ENCODE assay signal across 6 cellular contexts in the genomic region with DNA sequence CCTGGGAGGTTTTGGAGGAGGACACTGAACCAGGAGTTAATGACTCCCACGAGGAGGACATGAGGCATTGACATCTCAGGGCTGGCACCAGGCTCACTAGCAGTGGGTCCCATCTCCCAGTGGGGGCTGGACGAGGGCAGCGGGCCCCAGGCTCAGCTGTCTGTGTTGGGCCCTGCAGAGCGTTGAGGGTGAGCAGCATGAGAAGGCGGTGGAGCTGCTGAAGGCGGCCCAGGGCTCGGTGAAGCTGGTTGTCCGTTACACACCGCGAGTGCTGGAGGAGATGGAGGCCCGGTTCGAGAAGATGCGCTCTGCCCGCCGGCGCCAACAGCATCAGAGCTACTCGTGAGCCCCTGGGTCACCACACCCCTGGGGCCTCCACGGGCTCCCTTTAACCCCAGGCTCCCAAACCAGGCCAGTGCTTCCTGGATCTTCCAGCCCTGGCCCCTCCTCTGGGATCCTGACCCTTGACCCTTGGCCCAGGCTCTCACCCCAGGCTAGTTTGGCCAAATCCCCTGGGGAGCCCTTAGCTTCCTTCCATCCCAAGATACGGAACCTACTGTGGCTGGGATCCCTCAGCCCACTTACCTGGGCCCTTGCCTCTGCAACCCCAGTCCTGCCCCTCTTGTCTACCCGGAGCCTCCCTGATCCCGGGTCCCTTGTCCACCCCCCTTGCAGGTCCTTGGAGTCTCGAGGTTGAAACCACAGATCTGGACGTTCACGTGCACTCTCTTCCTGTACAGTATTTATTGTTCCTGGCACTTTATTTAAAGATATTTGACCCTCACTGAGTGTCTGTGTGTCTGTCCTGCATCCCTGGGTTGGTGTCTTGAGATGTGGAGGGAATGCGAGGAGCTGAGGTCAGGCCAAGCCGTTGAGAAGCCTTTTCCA. TPM values are rescaled to one million over a fixed set of nuclear protein-coding genes. Genes with fewer than 3 reads are reported as not detected.
DNase-seq lines count a peak whose midpoint lies in the region; TF ChIP-seq lines count a peak whose summit lies in the region.

No MANE protein-coding gene starts in this region.

- no peaks in the 10 kb centered on the region for H3K9me3 Mint-ChIP-seq in progenitor cell of endocrine pancreas (ENCODE audit: low read depth)

- peak overlapping the region; percentile 93 for H3K27ac Mint-ChIP-seq in progenitor cell of endocrine pancreas

- no peaks in the 10 kb centered on the region for H3K36me3 Mint-ChIP-seq in progenitor cell of endocrine pancreas (ENCODE audit: insufficient read depth)

- peak overlapping the region; percentile 78 to 99 (median 97) for H3K27ac ChIP-seq in dorsolateral prefrontal cortex

- H3K27me3 ChIP-seq in dorsolateral prefrontal cortex, result no peaks in the 10 kb centered on the region

- H3K4me3 ChIP-seq in Jurkat, Clone E6-1 (ENCODE audit: low read length), result peak overlapping the region; percentile 72
- H3K4me3 ChIP-seq in dorsolateral prefrontal cortex, result peak overlapping the region; percentile 56 to 93 (median 78)

- intact Hi-C loops in dorsolateral prefrontal cortex (cut with DNase I), result loop anchor here in 1 of 2 donors (2.0 kb wide), 1 partner anchor 33 kb away; the partner anchor contains the start of gene SNRNP70

- H3K27me3 Mint-ChIP-seq in progenitor cell of endocrine pancreas, result peaks cover 22% of the 10 kb centered on the region

- no peak for DNase-seq in Jurkat, Clone E6-1 (ENCODE audit: low read depth, low spot score)
- no peak for DNase-seq in dorsolateral prefrontal cortex
- no peak for DNase-seq in progenitor cell of endocrine pancreas (ENCODE audit: low spot score, unreplicated experiment)
- no peak for DNase-seq in activated CD4-positive, CD25-positive, alpha-beta regulatory T cell treated with anti-CD3 and anti-CD28 coated beads, Interleukin-2, amount 50 U/mL, for 72 hours
- DNase-seq in NCI-H1436 (lab: John Stamatoyannopoulos, UW), result no peak
- no peak for DNase-seq in stimulated activated CD4-positive, alpha-beta T cell treated with anti-CD3 and anti-CD28 coated beads, Interleukin-4, amount 100 ng/mL, for 24 hours

- peak overlapping the region; percentile 79 for H3K4me3 Mint-ChIP-seq in progenitor cell of endocrine pancreas (ENCODE audit: low read depth)

- no peak for TF ChIP-seq CTCF in dorsolateral prefrontal cortex (IDR thresholded peaks at IDR 0.05 in 54 of 56, conservative IDR thresholded peaks at IDR 0.05 in 2 of 56; ENCODE audit: low read depth in 1 of 56, partially characterized antibody in 56 of 56)
- no peak for TF ChIP-seq CTCF in progenitor cell of endocrine pancreas (IDR thresholded peaks at IDR 0.05; ENCODE audit: unreplicated experiment)

- peaks cover 15% of the 10 kb centered on the region for H3K4me1 Mint-ChIP-seq in progenitor cell of endocrine pancreas (ENCODE audit: low read depth)

RNA-seq across cellular contexts. Expression of gene C19orf73, which starts 1.0 kb away (rescaled TPM):
- polyA plus RNA-seq in Jurkat, Clone E6-1 (2012; ENCODE audit: insufficient read depth, insufficient read length), result 4.7 TPM
- total RNA-seq in dorsolateral prefrontal cortex, result 1 to 10 TPM in 119 of 120 experiments, not detected in 1; 1.5 to 6.6 (median 3.2) TPM
- total RNA-seq in progenitor cell of endocrine pancreas, result 1.3 and 1.5 TPM in 2 replicates

RNA-seq across cellular contexts. Expression of gene PPFIA3, which starts 1.4 kb away (rescaled TPM):
- polyA plus RNA-seq in Jurkat, Clone E6-1 (2012; ENCODE audit: insufficient read depth, insufficient read length), result 23.4 TPM
- 100 to 1,000 TPM in 3 of 120 experiments, 10 to 100 TPM in 117; 24.9 to 116 (median 84.0) TPM for total RNA-seq in dorsolateral prefrontal cortex
- total RNA-seq in progenitor cell of endocrine pancreas, result 6.7 and 8.5 TPM in 2 replicates

RNA-seq across cellular contexts. Expression of gene LIN7B, which starts 3.8 kb away (rescaled TPM):
- polyA plus RNA-seq in Jurkat, Clone E6-1 (2012; ENCODE audit: insufficient read depth, insufficient read length), result 21.7 TPM
- total RNA-seq in dorsolateral prefrontal cortex, result 10 to 100 TPM; 15.5 to 61.0 (median 36.9) TPM
- 7.0 and 9.3 TPM in 2 replicates for total RNA-seq in progenitor cell of endocrine pancreas

RNA-seq across cellular contexts. Expression of gene SNRNP70, which starts 32.7 kb away (rescaled TPM):
- 344 TPM for polyA plus RNA-seq in Jurkat, Clone E6-1 (2012; ENCODE audit: insufficient read depth, insufficient read length)
- total RNA-seq in dorsolateral prefrontal cortex (100 to 1,000 TPM; 217 to 495 (median 342) TPM), progenitor cell of endocrine pancreas (355 and 363 TPM in 2 replicates)

RNA-seq across cellular contexts. Expression of gene HRC, which starts 37.3 kb away (rescaled TPM):
- not detected for polyA plus RNA-seq in Jurkat, Clone E6-1 (2012; ENCODE audit: insufficient read depth, insufficient read length)
- total RNA-seq in dorsolateral prefrontal cortex (1 to 10 TPM in 96 of 120 experiments, under 1 TPM in 24; 0.26 to 5.0 (median 1.5) TPM), progenitor cell of endocrine pancreas (1.6 and 2.1 TPM in 2 replicates)
